ENCODE assay signal across 24 cellular contexts in genomic region chr7:20906791-20907190, GRCh38.
"Had no signal": no experiment of that assay in that cellular context is flagged by ENCODE, and none has a peak within 500 bp of the region (broad histone marks: within the 10 kb centered on the region; RNA-seq: fewer than 3 reads in every experiment).

No MANE protein-coding gene starts in this region.

- H3K27ac ChIP-seq: breast epithelium, foreskin keratinocyte, heart left ventricle, ovary, right lobe of liver, uterus, WERI-Rb-1 had no signal

- H3K4me3 ChIP-seq: breast epithelium, heart left ventricle, ovary, right lobe of liver, uterus had no signal

- H3K4me1 ChIP-seq: breast epithelium, foreskin keratinocyte, heart left ventricle, right lobe of liver, uterus had no signal

- DNase-seq: activated CD4-positive, alpha-beta T cell treated with anti-CD3 and anti-CD28 coated beads for 48 hours; activated CD4-positive, alpha-beta T cell treated with anti-CD3 and anti-CD28 coated beads, Interleukin-2, amount 50 U/mL, for 48 hours; activated naive CD8-positive, alpha-beta T cell treated with anti-CD3 and anti-CD28 coated beads, Interleukin-2, amount 50 U/mL, for 24 hours; activated T-cell treated with anti-CD3 and anti-CD28 coated beads, Interleukin-2, amount 50 U/mL, for 4 hours; amygdala; endodermal cell; foreskin keratinocyte; heart left ventricle; hypothalamus; immature natural killer cell; kidney; left colon; mammary epithelial cell; naive B cell; nephron progenitor cell; ovary; right lobe of liver; stimulated activated CD4-positive, alpha-beta T cell treated with anti-CD3 and anti-CD28 coated beads, Interleukin-12 subunit alpha, Interleukin-12 subunit beta, amount 100 ng/mL, for 4 hours; stimulated activated CD4-positive, alpha-beta T cell treated with anti-CD3 and anti-CD28 coated beads, Interleukin-4, amount 100 ng/mL, for 1 hour; stimulated activated naive CD8-positive, alpha-beta T cell treated with anti-CD3 and anti-CD28 coated beads, Interleukin-15, amount 100 ng/mL, for 72 hours; substantia nigra; uterus; WERI-Rb-1 had no signal

- H3K9me3 ChIP-seq: ovary, right lobe of liver, uterus had no signal

- H3K27me3 ChIP-seq: foreskin keratinocyte, heart left ventricle, ovary, right lobe of liver, uterus had no signal

- H3K36me3 ChIP-seq: breast epithelium, heart left ventricle, ovary, right lobe of liver, uterus, WERI-Rb-1 had no signal
